8 cellular contexts compared by ENCODE assay signal in genomic region chr9:34620061-34620994, GRCh38. TPM values are rescaled to one million over a fixed set of nuclear protein-coding genes. Genes with fewer than 3 reads are reported as not detected.
DNase-seq lines count a peak whose midpoint lies in the region; ATAC-seq and TF ChIP-seq lines count a peak whose summit lies in the region.

TSS of gene DCTN3 (minus strand) at chr9:34620495. CDS start at chr9:34620464, 31 bp downstream.

- H3K4me1 Mint-ChIP-seq in HFFc6 (ENCODE audit: low read depth) (peaks cover 30% of the 10 kb centered on the region), glutamatergic neuron (ENCODE audit: low read depth, unreplicated experiment) (peaks cover 5% of the 10 kb centered on the region), osteocyte (ENCODE audit: unreplicated experiment) (peaks cover 18% of the 10 kb centered on the region)
- H3K4me1 Mint-ChIP-seq in activated naive CD4-positive, alpha-beta T cell treated with anti-CD3 and anti-CD28 coated beads, Interleukin-2, amount 50 U/mL, for 24 hours: peaks cover 25% of the 10 kb centered on the region

- H3K4me3 ChIP-seq in NB4 (ENCODE audit: low read depth, low read length) (peak within 1 kb of the TSS; percentile 83), thymus (ENCODE audit: low read length) (peak within 1 kb of the TSS; percentile 69)

- H3K9me3 ChIP-seq in thymus (ENCODE audit: control insufficient read depth): no peaks in the 10 kb centered on the region

- H3K27ac Mint-ChIP-seq in HFFc6 (peak within 1 kb of the TSS; percentile 75), glutamatergic neuron (ENCODE audit: unreplicated experiment) (peak within 1 kb of the TSS; percentile 76), osteocyte (ENCODE audit: unreplicated experiment) (peak within 1 kb of the TSS; percentile 62)
- peak within 1 kb of the TSS; percentile 62 for H3K27ac Mint-ChIP-seq in activated naive CD4-positive, alpha-beta T cell treated with anti-CD3 and anti-CD28 coated beads, Interleukin-2, amount 50 U/mL, for 24 hours

- TF ChIP-seq CTCF in HFFc6 (IDR thresholded peaks at IDR 0.05): no peak
- no peak for TF ChIP-seq CTCF in NB4 (IDR thresholded peaks at IDR 0.05; ENCODE audit: low read depth, low read length)
- TF ChIP-seq CTCF in glutamatergic neuron (IDR thresholded peaks at IDR 0.05; ENCODE audit: partially characterized antibody, unreplicated experiment): no peak
- TF ChIP-seq CTCF in osteocyte (IDR thresholded peaks at IDR 0.05): no peak

- peak within 1 kb of the TSS; percentile 98 for H3K4me3 Mint-ChIP-seq in HFFc6
- peak within 1 kb of the TSS; percentile 88 for H3K4me3 Mint-ChIP-seq in activated naive CD4-positive, alpha-beta T cell treated with anti-CD3 and anti-CD28 coated beads, Interleukin-2, amount 50 U/mL, for 24 hours
- peak within 1 kb of the TSS; percentile 99 for H3K4me3 Mint-ChIP-seq in glutamatergic neuron (ENCODE audit: unreplicated experiment)
- peak within 1 kb of the TSS; percentile 91 for H3K4me3 Mint-ChIP-seq in osteocyte (ENCODE audit: unreplicated experiment)

- peak; percentile 90 for DNase-seq in GM04504 (ENCODE audit: low read depth)
- peak; percentile 93 for DNase-seq in HFFc6
- peak; percentile 98 for DNase-seq in NB4 (ENCODE audit: low read depth)
- DNase-seq in glutamatergic neuron: peak; percentile 89
- peak; percentile 97 for DNase-seq in osteocyte (ENCODE audit: extremely low spot score, unreplicated experiment)

- peaks cover 40% of the 10 kb centered on the region for H3K27me3 ChIP-seq in thymus (ENCODE audit: control insufficient read depth, insufficient read depth)

- WGBS in thymus: 6% methylated on average over 43 of the region's 43 CpGs

- peak; percentile 100 for ATAC-seq in SK-N-SH treated with all-trans-retinoic acid at 6 μM for 48 hours

- peaks cover 25% of the 10 kb centered on the region for H3K36me3 ChIP-seq in thymus (ENCODE audit: control insufficient read depth, insufficient read depth)

- H3K4me1 ChIP-seq in thymus (ENCODE audit: control insufficient read depth, insufficient read depth, low read length): peaks cover 9% of the 10 kb centered on the region

- peak; percentile 83 for TF ChIP-seq POLR2A in NB4 (IDR thresholded peaks at IDR 0.05; ENCODE audit: extremely low read depth, insufficient read length)

- peaks cover 23% of the 10 kb centered on the region for H3K27me3 Mint-ChIP-seq in HFFc6 (ENCODE audit: insufficient read depth)
- H3K27me3 Mint-ChIP-seq in activated naive CD4-positive, alpha-beta T cell treated with anti-CD3 and anti-CD28 coated beads, Interleukin-2, amount 50 U/mL, for 24 hours: peaks cover 22% of the 10 kb centered on the region
- H3K27me3 Mint-ChIP-seq in glutamatergic neuron (ENCODE audit: unreplicated experiment): peaks cover 14% of the 10 kb centered on the region
- peaks cover 6% of the 10 kb centered on the region for H3K27me3 Mint-ChIP-seq in osteocyte (ENCODE audit: unreplicated experiment)

- H3K9me3 Mint-ChIP-seq in HFFc6 (no peaks in the 10 kb centered on the region), glutamatergic neuron (ENCODE audit: unreplicated experiment) (peaks cover 6% of the 10 kb centered on the region), osteocyte (ENCODE audit: unreplicated experiment) (no peaks in the 10 kb centered on the region)
- H3K9me3 Mint-ChIP-seq in activated naive CD4-positive, alpha-beta T cell treated with anti-CD3 and anti-CD28 coated beads, Interleukin-2, amount 50 U/mL, for 24 hours: no peaks in the 10 kb centered on the region

- H3K27ac ChIP-seq in thymus (ENCODE audit: low read depth): no peak within 1 kb of the TSS

- peaks cover 13% of the 10 kb centered on the region; the same call in 1 of the 2 replicates for H3K36me3 Mint-ChIP-seq in HFFc6 (ENCODE audit: low read depth)
- peaks cover 3% of the 10 kb centered on the region for H3K36me3 Mint-ChIP-seq in activated naive CD4-positive, alpha-beta T cell treated with anti-CD3 and anti-CD28 coated beads, Interleukin-2, amount 50 U/mL, for 24 hours
- no peaks in the 10 kb centered on the region for H3K36me3 Mint-ChIP-seq in glutamatergic neuron (ENCODE audit: unreplicated experiment)
- peaks cover 9% of the 10 kb centered on the region for H3K36me3 Mint-ChIP-seq in osteocyte (ENCODE audit: unreplicated experiment)

TF ChIP-seq in SK-N-SH treated with all-trans-retinoic acid at 6 μM for 48 hours, 23 proteins besides CTCF, POLR2A, EP300 and RAD21:
- TF ChIP-seq CREB5 (CRISPR knock-in tag; IDR thresholded peaks at IDR 0.05; ENCODE audit: low read depth) (no peak), POU6F1 (CRISPR knock-in tag; IDR thresholded peaks at IDR 0.05; ENCODE audit: borderline replicate concordance, low read depth) (no peak), SNAI2 (CRISPR knock-in tag; IDR thresholded peaks at IDR 0.05) (no peak), TSHZ2 (CRISPR knock-in tag; IDR thresholded peaks at IDR 0.05) (no peak), CSDC2 (CRISPR knock-in tag; IDR thresholded peaks at IDR 0.05) (no peak), ZNF8 (CRISPR knock-in tag; IDR thresholded peaks at IDR 0.05) (no peak), TCF4 (CRISPR knock-in tag; IDR thresholded peaks at IDR 0.05; ENCODE audit: borderline replicate concordance) (no peak), ZFP3 (CRISPR knock-in tag; IDR thresholded peaks at IDR 0.05) (no peak), ZC3H10 (CRISPR knock-in tag; IDR thresholded peaks at IDR 0.05) (no peak), ESRRG (CRISPR knock-in tag; IDR thresholded peaks at IDR 0.05) (no peak), ZFP30 (CRISPR knock-in tag; IDR thresholded peaks at IDR 0.05) (no peak)
TF ChIP-seq in SK-N-SH treated with all-trans-retinoic acid at 6 μM for 48 hours: peak in this region for 0.

RNA-seq across cellular contexts. Expression of gene DCTN3, which starts in this region (rescaled TPM):
- 100 to 1,000 TPM; 150 to 176 (median 161) TPM for total RNA-seq in HFFc6 (2021; fragmentation: NEBNext Ultra II Directional; extraction: Animal tissue kit (Norgen Biotek cat#: 25700))
- total RNA-seq in glutamatergic neuron (ENCODE audit: unreplicated experiment) (119 TPM), osteocyte (97.0 and 105 TPM in 2 replicates)
- 97.1 TPM for polyA plus RNA-seq in thymus
